15 cellular contexts compared by ENCODE assay signal in genomic region chr7:92266415-92267241, GRCh38.
"Had no signal": no experiment of that assay in that cellular context is flagged by ENCODE, and none has a peak within 500 bp of the region (broad histone marks: within the 10 kb centered on the region; RNA-seq: fewer than 3 reads in every experiment).

No MANE protein-coding gene starts in this region.

- H3K4me3 ChIP-seq: mucosa of descending colon, stomach, thoracic aorta, uterus had no signal

- H3K4me1 ChIP-seq: uterus had no signal

- H3K4me1 Mint-ChIP-seq: brain had no signal

- H3K27ac ChIP-seq: neutrophil, stomach, thoracic aorta, uterus had no signal

- H3K9me3 ChIP-seq: mucosa of descending colon, neutrophil, stomach, thoracic aorta, uterus had no signal

- H3K27me3 ChIP-seq: neutrophil, stomach, uterus had no signal

- ATAC-seq: activated CD4-positive, CD25-positive, alpha-beta regulatory T cell treated with anti-CD3 and anti-CD28 coated beads, Interleukin-2, amount 50 U/mL, for 24 hours; mucosa of descending colon; naive thymus-derived CD8-positive, alpha-beta T cell had no signal

- H3K4me3 Mint-ChIP-seq: brain; naive thymus-derived CD8-positive, alpha-beta T cell had no signal

- H3K27me3 Mint-ChIP-seq: brain; naive thymus-derived CD8-positive, alpha-beta T cell had no signal

- DNase-seq: activated naive CD4-positive, alpha-beta T cell treated with anti-CD3 and anti-CD28 coated beads, Interleukin-2, amount 50 U/mL, for 16 hours; activated T-cell treated with anti-CD3 and anti-CD28 coated beads, Interleukin-2, amount 50 U/mL, for 1 hour; amygdala; hippocampal formation; mucosa of descending colon; naive thymus-derived CD8-positive, alpha-beta T cell; posterior cingulate gyrus; stimulated activated CD4-positive, alpha-beta T cell treated with anti-CD3 and anti-CD28 coated beads, Interleukin-15, amount 100 ng/mL, for 24 hours; stimulated activated CD4-positive, alpha-beta T cell treated with anti-CD3 and anti-CD28 coated beads, Interleukin-4, amount 100 ng/mL, for 24 hours; stomach; uterus had no signal

- H3K36me3 ChIP-seq: neutrophil, stomach, thoracic aorta, uterus had no signal

- H3K27ac Mint-ChIP-seq: brain; naive thymus-derived CD8-positive, alpha-beta T cell had no signal
